Comparison of ENCODE assay signal across 11 cellular contexts in the genomic region with DNA sequence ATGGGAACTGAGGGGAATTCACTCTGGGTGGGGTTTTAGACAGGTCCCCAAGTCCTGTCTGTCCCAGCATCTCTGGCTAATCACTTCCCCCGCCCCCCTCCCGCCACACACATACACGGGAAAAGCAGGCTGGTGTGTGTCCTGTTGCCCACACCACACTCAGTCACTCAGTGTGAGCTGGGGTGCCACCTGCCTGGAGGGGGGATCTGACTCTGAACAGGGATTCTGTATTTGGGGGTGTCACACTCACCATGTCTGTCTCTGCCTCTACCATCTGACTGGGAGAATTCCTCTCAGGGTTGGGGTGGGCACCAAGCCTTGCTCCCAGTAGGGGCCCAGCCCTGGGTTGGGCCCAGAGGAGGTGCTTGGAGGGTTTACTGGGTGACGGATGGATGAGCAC. TPM values are rescaled to one million over a fixed set of nuclear protein-coding genes. Genes with fewer than 3 reads are reported as not detected.
A peak's percentile ranks its signal among the peaks of the same experiment; 100 is the strongest.
DNase-seq lines count a peak whose midpoint lies in the region; ATAC-seq and TF ChIP-seq lines count a peak whose summit lies in the region.
"Had no signal": no experiment of that assay in that cellular context is flagged by ENCODE, and none has a peak within 500 bp of the region (broad histone marks: within the 10 kb centered on the region; RNA-seq: fewer than 3 reads in every experiment).

No MANE protein-coding gene starts in this region.

- no peaks in the 10 kb centered on the region for H3K9me3 Mint-ChIP-seq in T-helper 1 cell treated with Interleukin-12 subunit alpha and Interleukin-12 subunit beta and Interleukin-4 antibody, amounts not matched to agents 30 μg/mL and 1 μg/mL, for 36 hours
- H3K9me3 Mint-ChIP-seq in endodermal cell = no peaks in the 10 kb centered on the region
- H3K9me3 Mint-ChIP-seq in osteocyte (ENCODE audit: unreplicated experiment) = no peaks in the 10 kb centered on the region

- no peak overlapping the region for H3K4me3 ChIP-seq in endodermal cell (ENCODE audit: low read length)
- H3K4me3 ChIP-seq in H7 (ENCODE audit: insufficient read depth, low read depth, low read length) = no peak overlapping the region

- H3K27me3 ChIP-seq in endodermal cell (ENCODE audit: control insufficient read depth, insufficient read depth, low read length, poor library complexity, severe bottlenecking) (no peaks in the 10 kb centered on the region), H7 (ENCODE audit: control insufficient read depth, insufficient read depth, low read length) (no peaks in the 10 kb centered on the region)

- peaks cover 4% of the 10 kb centered on the region for H3K27me3 Mint-ChIP-seq in T-helper 1 cell treated with Interleukin-12 subunit alpha and Interleukin-12 subunit beta and Interleukin-4 antibody, amounts not matched to agents 30 μg/mL and 1 μg/mL, for 36 hours (ENCODE audit: low read depth)
- H3K27me3 Mint-ChIP-seq in endodermal cell (ENCODE audit: insufficient read depth) (no peaks in the 10 kb centered on the region), osteocyte (ENCODE audit: unreplicated experiment) (no peaks in the 10 kb centered on the region)

- H3K4me1 Mint-ChIP-seq in T-helper 1 cell treated with Interleukin-12 subunit alpha and Interleukin-12 subunit beta and Interleukin-4 antibody, amounts not matched to agents 30 μg/mL and 1 μg/mL, for 36 hours (ENCODE audit: low read depth) = peaks cover 70% of the 10 kb centered on the region
- H3K4me1 Mint-ChIP-seq in endodermal cell (peaks cover 24% of the 10 kb centered on the region), osteocyte (ENCODE audit: unreplicated experiment) (peaks cover 63% of the 10 kb centered on the region)

- H3K9ac ChIP-seq in endodermal cell (ENCODE audit: extremely low read depth, low read length, poor library complexity, severe bottlenecking) = no peak overlapping the region

- TF ChIP-seq CTCF in RWPE1 (conservative IDR thresholded peaks at IDR 0.05; ENCODE audit: low read depth) = no peak
- TF ChIP-seq CTCF in endodermal cell (conservative IDR thresholded peaks at IDR 0.05) = no peak
- TF ChIP-seq CTCF in osteocyte (IDR thresholded peaks at IDR 0.05) = no peak

- H3K27ac Mint-ChIP-seq in T-helper 1 cell treated with Interleukin-12 subunit alpha and Interleukin-12 subunit beta and Interleukin-4 antibody, amounts not matched to agents 30 μg/mL and 1 μg/mL, for 36 hours = peak overlapping the region; percentile 57
- peak overlapping the region; percentile 77 for H3K27ac Mint-ChIP-seq in endodermal cell
- H3K27ac Mint-ChIP-seq in osteocyte (ENCODE audit: unreplicated experiment) = peak overlapping the region; percentile 71

- H3K9me3 ChIP-seq in endodermal cell (ENCODE audit: control insufficient read depth, low read length) = no peaks in the 10 kb centered on the region

- H3K36me3 ChIP-seq in endodermal cell (ENCODE audit: control insufficient read depth, insufficient read depth, low read length) (no peaks in the 10 kb centered on the region), H7 (replicated peaks; ENCODE audit: control insufficient read depth, insufficient read depth, low read length) (no peaks in the 10 kb centered on the region; the same call in 1 of the 2 replicates)

- POLR2A ChIA-PET in RWPE1 (lab: Yijun Ruan, JAX; ENCODE audit: low non-redundant PET) = no interaction called here

- WGBS in endodermal cell (ENCODE audit: insufficient coverage in 1 of 2, insufficient read length in 1 of 2), 2 experiments = 69 to 85% methylated on average over 2 to 3 of the region's 4 CpGs

- no peak for ATAC-seq in HG02642 (IDR thresholded peaks at IDR 0.05; ENCODE audit: poor library complexity, unreplicated experiment)

- H3K4me3 Mint-ChIP-seq in T-helper 1 cell treated with Interleukin-12 subunit alpha and Interleukin-12 subunit beta and Interleukin-4 antibody, amounts not matched to agents 30 μg/mL and 1 μg/mL, for 36 hours = peak overlapping the region; percentile 18
- H3K4me3 Mint-ChIP-seq in endodermal cell = no peak overlapping the region
- H3K4me3 Mint-ChIP-seq in osteocyte (ENCODE audit: unreplicated experiment) = no peak overlapping the region

- CTCF ChIA-PET in RWPE1 (lab: Yijun Ruan, JAX) = no interaction called here

- H3K36me3 Mint-ChIP-seq in T-helper 1 cell treated with Interleukin-12 subunit alpha and Interleukin-12 subunit beta and Interleukin-4 antibody, amounts not matched to agents 30 μg/mL and 1 μg/mL, for 36 hours (ENCODE audit: low read depth) = peaks cover 36% of the 10 kb centered on the region
- peaks cover 15% of the 10 kb centered on the region for H3K36me3 Mint-ChIP-seq in endodermal cell (ENCODE audit: low read depth)
- peaks cover 4% of the 10 kb centered on the region for H3K36me3 Mint-ChIP-seq in osteocyte (ENCODE audit: unreplicated experiment)

- DNase-seq in T-helper 1 cell (no peak), RWPE1 (ENCODE audit: low spot score) (no peak), endodermal cell (peak; percentile 59), osteocyte (ENCODE audit: extremely low spot score, unreplicated experiment) (no peak), H7 (no peak), hypothalamus (lab: John Stamatoyannopoulos, UW) (no peak)
- DNase-seq: activated effector memory CD4-positive, alpha-beta T cell treated with anti-CD3 and anti-CD28 coated beads, Interleukin-2, amount 50 U/mL, for 16 hours; OCI-M1 had no signal

- H3K27ac ChIP-seq in RWPE1 = peak overlapping the region; percentile 90
- H3K27ac ChIP-seq in endodermal cell (ENCODE audit: low read depth, low read length) = no peak overlapping the region
- H3K27ac ChIP-seq: 22Rv1 had no signal

- no peaks in the 10 kb centered on the region for H3K4me1 ChIP-seq in endodermal cell (ENCODE audit: control insufficient read depth, insufficient read depth, low read length)

RNA-seq across cellular contexts. Expression of a gene that starts 31.1 kb away (rescaled TPM):
- total RNA-seq in endodermal cell = 1 to 10 TPM; 6.8 to 6.9 TPM
- polyA plus RNA-seq in endodermal cell (2013, experiment 1 of 2) = 6.2 TPM
- polyA plus RNA-seq in endodermal cell (2013, experiment 2 of 2) = 5.0 TPM
- total RNA-seq in osteocyte = 36.4 and 37.4 TPM in 2 replicates
- 21.8 and 26.8 TPM in 2 replicates for total RNA-seq in H7 (2014; rRNA removed; shearing (Covaris generic))
